In genomic region chr7:157684596-157685429, GRCh38 we compare ENCODE assay signal across 17 cellular contexts.
DNase-seq lines count a peak whose midpoint lies in the region; ATAC-seq and TF ChIP-seq lines count a peak whose summit lies in the region.
"Had no signal": no experiment of that assay in that cellular context is flagged by ENCODE, and none has a peak within 500 bp of the region (broad histone marks: within the 10 kb centered on the region; RNA-seq: fewer than 3 reads in every experiment).

No MANE protein-coding gene starts in this region.

- H3K27ac Mint-ChIP-seq in GM23338 (no peak overlapping the region), immature natural killer cell (no peak overlapping the region)

- H3K27me3 Mint-ChIP-seq in GM23338 (ENCODE audit: insufficient read depth, low read depth, poor library complexity) (peaks cover 10% of the 10 kb centered on the region), immature natural killer cell (ENCODE audit: low read depth in 3 of 3) (peaks cover 19 to 28% (median 25%) of the 10 kb centered on the region in 3 donors)

- H2AFZ ChIP-seq in GM23338 (no peak overlapping the region), hepatocyte (no peak overlapping the region)

- in situ Hi-C loops in GM13976 (cut with MboI; ENCODE audit: low sequenced_read_pairs, unreplicated experiment) = no loop called here

- no peak overlapping the region for H3K4me3 Mint-ChIP-seq in GM23338
- H3K4me3 Mint-ChIP-seq in immature natural killer cell = no peak overlapping the region

- no peaks in the 10 kb centered on the region for H3F3A ChIP-seq in GM23338 (replicated peaks; ENCODE audit: low read depth)

- DNase-seq in GM23338 (ENCODE audit: low spot score) = no peak
- peak; percentile 4 for DNase-seq in WERI-Rb-1
- no peak for DNase-seq in hepatocyte (ENCODE audit: low spot score)
- peak; percentile 45 for DNase-seq in retina
- no peak for DNase-seq in NK-92 (lab: John Stamatoyannopoulos, UW; ENCODE audit: unreplicated experiment)
- no peak for DNase-seq in immature natural killer cell
- no peak for DNase-seq in GM13976 (ENCODE audit: low spot score)
- DNase-seq: BE2C, DMS 273 treated with DMSO at 0.1 percent for 48 hours, foreskin keratinocyte, MG63, NCI-H187, NCI-H446, SHP77 treated with DMSO at 0.1 percent for 48 hours, sigmoid colon, T-helper 2 cell had no signal

- no peaks in the 10 kb centered on the region for H3K4me1 Mint-ChIP-seq in GM23338
- H3K4me1 Mint-ChIP-seq in immature natural killer cell = no peaks in the 10 kb centered on the region

- H3K36me3 Mint-ChIP-seq in GM23338 (ENCODE audit: low read depth) (peaks cover 51% of the 10 kb centered on the region), immature natural killer cell (no peaks in the 10 kb centered on the region)

- H3K4me3 ChIP-seq in GM23338 = peak overlapping the region; percentile 37; the same call in 1 of the 2 replicates
- no peak overlapping the region for H3K4me3 ChIP-seq in WERI-Rb-1 (ENCODE audit: low read depth, low read length)
- H3K4me3 ChIP-seq in hepatocyte = no peak overlapping the region
- H3K4me3 ChIP-seq: adrenal gland, MG63 had no signal

- H3K4me2 ChIP-seq in GM23338 = no peak overlapping the region
- peak overlapping the region; percentile 66 for H3K4me2 ChIP-seq in hepatocyte

- 4% methylated on average over 48 of the region's 108 CpGs for WGBS in hepatocyte (ENCODE audit: low lambda C conversion rate, missing lambda C conversion rate)

- no peaks in the 10 kb centered on the region for H3K9me2 ChIP-seq in GM23338 (ENCODE audit: insufficient read depth)
- no peaks in the 10 kb centered on the region for H3K9me2 ChIP-seq in hepatocyte (replicated peaks; ENCODE audit: insufficient read depth)

- ATAC-seq in GM23338 = no peak
- ATAC-seq: foreskin keratinocyte had no signal

- no peaks in the 10 kb centered on the region for H3K9me3 ChIP-seq in WERI-Rb-1 (ENCODE audit: severe bottlenecking)
- H3K9me3 ChIP-seq in hepatocyte (ENCODE audit: low read depth) = no peaks in the 10 kb centered on the region
- H3K9me3 ChIP-seq: adrenal gland, BE2C, MG63, sigmoid colon had no signal

- H3K27me3 ChIP-seq in GM23338 (ENCODE audit: insufficient read depth) (peaks cover 97% of the 10 kb centered on the region), WERI-Rb-1 (ENCODE audit: insufficient read depth, low read depth, severe bottlenecking) (no peaks in the 10 kb centered on the region), hepatocyte (peaks cover 97% of the 10 kb centered on the region)
- H3K27me3 ChIP-seq: MG63 had no signal

- H3K9me3 Mint-ChIP-seq in GM23338 = peaks cover 74% of the 10 kb centered on the region
- no peaks in the 10 kb centered on the region for H3K9me3 Mint-ChIP-seq in immature natural killer cell

- H3K36me3 ChIP-seq in GM23338 (ENCODE audit: insufficient read depth) = 0 out of 2 replicates have a peak, but pooled peaks cover 4% of the 10 kb centered on the region
- peaks cover 15% of the 10 kb centered on the region for H3K36me3 ChIP-seq in WERI-Rb-1
- no peaks in the 10 kb centered on the region for H3K36me3 ChIP-seq in hepatocyte (replicated peaks; ENCODE audit: insufficient read depth, low read depth)
- H3K36me3 ChIP-seq: adrenal gland, BE2C, MG63, sigmoid colon had no signal

- H3K79me2 ChIP-seq in GM23338 (replicated peaks; ENCODE audit: insufficient read depth) = no peaks in the 10 kb centered on the region
- H3K79me2 ChIP-seq in hepatocyte = no peaks in the 10 kb centered on the region

- TF ChIP-seq CTCF in GM23338 (conservative IDR thresholded peaks at IDR 0.05; ENCODE audit: low read depth in 2 of 2) (no peak), WERI-Rb-1 (IDR thresholded peaks at IDR 0.05; ENCODE audit: low read depth, low read length) (no peak), hepatocyte (IDR thresholded peaks at IDR 0.05; ENCODE audit: poor library complexity) (no peak), GM13976 (IDR thresholded peaks at IDR 0.05; ENCODE audit: borderline replicate concordance, control extremely low read depth, extremely low read depth, insufficient read depth, missing control alignments) (no peak)

- H3K27ac ChIP-seq in GM23338 (ENCODE audit: low read depth) = no peak overlapping the region
- no peak overlapping the region for H3K27ac ChIP-seq in WERI-Rb-1
- no peak overlapping the region for H3K27ac ChIP-seq in hepatocyte
- H3K27ac ChIP-seq: adrenal gland, foreskin keratinocyte, sigmoid colon had no signal

- H4K20me1 ChIP-seq in GM23338 (replicated peaks; ENCODE audit: insufficient read depth) (no peaks in the 10 kb centered on the region; the same call in 1 of the 2 replicates), hepatocyte (ENCODE audit: insufficient read depth, poor library complexity, severe bottlenecking) (no peaks in the 10 kb centered on the region)

- H3K4me1 ChIP-seq in GM23338 (ENCODE audit: insufficient read depth) = peaks cover 5% of the 10 kb centered on the region; the same call in 1 of the 2 replicates
- H3K4me1 ChIP-seq in hepatocyte (ENCODE audit: insufficient read depth) = no peaks in the 10 kb centered on the region
- H3K4me1 ChIP-seq: BE2C, foreskin keratinocyte had no signal

TF ChIP-seq in GM23338, 12 proteins besides CTCF, POLR2A, EP300 and RAD21:
- TF ChIP-seq ZNF462 (CRISPR knock-in tag; IDR thresholded peaks at IDR 0.05) = no peak
- TF ChIP-seq EZH2 (IDR thresholded peaks at IDR 0.05; ENCODE audit: low read depth, unreplicated experiment) = peak; percentile 12

Comparison
In these comparisons a context has a peak if more than half of its experiments do, and no peak if none do; other contexts are left out.
1. DNase-seq: peak in WERI-Rb-1 (single experiment) and retina (single experiment); none in GM23338 (single experiment), hepatocyte (single experiment), NK-92 (single experiment), immature natural killer cell (0 of 3) and GM13976 (single experiment).